Comparison of ENCODE assay signal across 21 cellular contexts in genomic region chr5:177524941-177525655, GRCh38. TPM values are rescaled to one million over a fixed set of nuclear protein-coding genes. Genes with fewer than 3 reads are reported as not detected.
A peak's percentile ranks its signal among the peaks of the same experiment; 100 is the strongest.
DNase-seq lines count a peak whose midpoint lies in the region; ATAC-seq and TF ChIP-seq lines count a peak whose summit lies in the region.
"Had no signal": no experiment of that assay in that cellular context is flagged by ENCODE, and none has a peak within 500 bp of the region (broad histone marks: within the 10 kb centered on the region; RNA-seq: fewer than 3 reads in every experiment).

No MANE protein-coding gene starts in this region.

- H3K9me3 ChIP-seq in RWPE2 (ENCODE audit: severe bottlenecking) (no peaks in the 10 kb centered on the region), prostate gland (no peaks in the 10 kb centered on the region)
- H3K9me3 ChIP-seq: esophagus muscularis mucosa, mucosa of descending colon, pancreas, thoracic aorta had no signal

- 63% methylated on average over 9 of the region's 10 CpGs for WGBS in prostate gland

- H3K4me1 ChIP-seq in RWPE2 (ENCODE audit: insufficient read depth, poor library complexity, severe bottlenecking): no peaks in the 10 kb centered on the region
- no peaks in the 10 kb centered on the region for H3K4me1 ChIP-seq in prostate gland (replicated peaks)
- H3K4me1 ChIP-seq: pancreas had no signal

- intact Hi-C loops in left cardiac atrium (cut with DNase I): no loop called here
- intact Hi-C loops in prostate gland (cut with DNase I): no loop called here

- POLR2A ChIA-PET in activated CD8-positive, alpha-beta T cell treated with anti-CD3 and anti-CD28 coated beads, Interleukin-2, amount 10 ng/mL, durations not matched to agents 7 days and 5 days (lab: Charles Lee): interaction anchor here (0.8 to 1.0 kb wide), 2 partner anchors 14 to 54 kb away, joined by 3 read pairs; no protein-coding TSS in a partner anchor

- no peak overlapping the region for H3K4me3 Mint-ChIP-seq in activated CD8-positive, alpha-beta T cell treated with anti-CD3 and anti-CD28 coated beads, Interleukin-2, amount 10 ng/mL, durations not matched to agents 7 days and 5 days
- H3K4me3 Mint-ChIP-seq: activated CD4-positive, alpha-beta T cell treated with anti-CD3 and anti-CD28 coated beads, Interleukin-2, amount 10 ng/mL, durations not matched to agents 24 days and 14 days; CD4-positive, CD25-positive, alpha-beta regulatory T cell; nephron; stimulated activated naive CD8-positive, alpha-beta T cell treated with anti-CD3 and anti-CD28 coated beads, Interleukin-15, Interleukin-2, amounts not matched to agents 100 ng/mL and 50 ng/mL, for 24 hours had no signal

- peaks cover 29% of the 10 kb centered on the region for H3K36me3 Mint-ChIP-seq in activated CD8-positive, alpha-beta T cell treated with anti-CD3 and anti-CD28 coated beads, Interleukin-2, amount 10 ng/mL, durations not matched to agents 7 days and 5 days (ENCODE audit: low read depth)

- H3K4me1 Mint-ChIP-seq in activated CD8-positive, alpha-beta T cell treated with anti-CD3 and anti-CD28 coated beads, Interleukin-2, amount 10 ng/mL, durations not matched to agents 7 days and 5 days (ENCODE audit: low read depth): peaks cover 18% of the 10 kb centered on the region

- H3K4me3 ChIP-seq in GM12875 (ENCODE audit: low read depth, low read length): no peak overlapping the region
- no peak overlapping the region for H3K4me3 ChIP-seq in RWPE2 (ENCODE audit: severe bottlenecking)
- H3K4me3 ChIP-seq in prostate gland: no peak overlapping the region
- H3K4me3 ChIP-seq: esophagus muscularis mucosa, mucosa of descending colon, pancreas, thoracic aorta had no signal

- ATAC-seq in RWPE2 (ENCODE audit: low read depth) (no peak), left cardiac atrium (peak in 1 of 2 donors; percentile 54), HG03469 (IDR thresholded peaks at IDR 0.05; ENCODE audit: unreplicated experiment) (no peak)
- ATAC-seq in activated CD8-positive, alpha-beta T cell treated with anti-CD3 and anti-CD28 coated beads, Interleukin-2, amount 10 ng/mL, durations not matched to agents 7 days and 5 days: no peak
- ATAC-seq: mucosa of descending colon, pancreas had no signal

- peak; percentile 55 for DNase-seq in RWPE2 (ENCODE audit: low spot score)
- DNase-seq in left cardiac atrium: peak; percentile 12
- DNase-seq in prostate gland (ENCODE audit: low spot score): peak; percentile 62
- no peak for DNase-seq in NCI-H2196 (lab: John Stamatoyannopoulos, UW; ENCODE audit: unreplicated experiment)
- no peak for DNase-seq in activated CD8-positive, alpha-beta T cell treated with anti-CD3 and anti-CD28 coated beads, Interleukin-2, amount 10 ng/mL, durations not matched to agents 7 days and 5 days
- no peak for DNase-seq in HT-29 (ENCODE audit: low spot score)
- DNase-seq: activated CD4-positive, alpha-beta T cell treated with anti-CD3 and anti-CD28 coated beads, Interleukin-2, amount 10 ng/mL, durations not matched to agents 24 days and 14 days; activated naive CD4-positive, alpha-beta T cell treated with anti-CD3 and anti-CD28 coated beads, Interleukin-2, amount 50 U/mL, for 16 hours; CD4-positive, CD25-positive, alpha-beta regulatory T cell; cortex of kidney; mucosa of descending colon; NCI-H1436 treated with DMSO at 0.1 percent for 48 hours; NCI-H2107; WERI-Rb-1 had no signal

- H3K27ac Mint-ChIP-seq in activated CD8-positive, alpha-beta T cell treated with anti-CD3 and anti-CD28 coated beads, Interleukin-2, amount 10 ng/mL, durations not matched to agents 7 days and 5 days: no peak overlapping the region
- H3K27ac Mint-ChIP-seq: activated CD4-positive, alpha-beta T cell treated with anti-CD3 and anti-CD28 coated beads, Interleukin-2, amount 10 ng/mL, durations not matched to agents 24 days and 14 days; CD4-positive, CD25-positive, alpha-beta regulatory T cell; nephron had no signal

- no peaks in the 10 kb centered on the region for H3K27me3 Mint-ChIP-seq in activated CD8-positive, alpha-beta T cell treated with anti-CD3 and anti-CD28 coated beads, Interleukin-2, amount 10 ng/mL, durations not matched to agents 7 days and 5 days (ENCODE audit: low read depth)
- H3K27me3 Mint-ChIP-seq: activated CD4-positive, alpha-beta T cell treated with anti-CD3 and anti-CD28 coated beads, Interleukin-2, amount 10 ng/mL, durations not matched to agents 24 days and 14 days; CD4-positive, CD25-positive, alpha-beta regulatory T cell; stimulated activated naive CD8-positive, alpha-beta T cell treated with anti-CD3 and anti-CD28 coated beads, Interleukin-15, Interleukin-2, amounts not matched to agents 100 ng/mL and 50 ng/mL, for 24 hours had no signal

- H3K27ac ChIP-seq in RWPE2 (ENCODE audit: poor library complexity, severe bottlenecking): no peak overlapping the region
- H3K27ac ChIP-seq in prostate gland: peak overlapping the region in 1 of 2 donors; percentile 17
- H3K27ac ChIP-seq: esophagus muscularis mucosa, pancreas, thoracic aorta, WERI-Rb-1 had no signal

- CTCF ChIA-PET in activated CD8-positive, alpha-beta T cell treated with anti-CD3 and anti-CD28 coated beads, Interleukin-2, amount 10 ng/mL, durations not matched to agents 7 days and 5 days (lab: Charles Lee): interaction anchor here (1.2 to 2.0 kb wide), 2 partner anchors 9 to 23 kb away, joined by 3 to 6 read pairs; no protein-coding TSS in a partner anchor

- TF ChIP-seq POLR2A in prostate gland (IDR thresholded peaks at IDR 0.05): no peak

- peaks cover 80% of the 10 kb centered on the region for H3K36me3 ChIP-seq in RWPE2 (ENCODE audit: low read depth)
- peaks cover 8 to 40% of the 10 kb centered on the region in 2 donors for H3K36me3 ChIP-seq in prostate gland

- no peaks in the 10 kb centered on the region for H3K9me3 Mint-ChIP-seq in activated CD8-positive, alpha-beta T cell treated with anti-CD3 and anti-CD28 coated beads, Interleukin-2, amount 10 ng/mL, durations not matched to agents 7 days and 5 days (ENCODE audit: insufficient read depth)
- H3K9me3 Mint-ChIP-seq: activated CD4-positive, alpha-beta T cell treated with anti-CD3 and anti-CD28 coated beads, Interleukin-2, amount 10 ng/mL, durations not matched to agents 24 days and 14 days; CD4-positive, CD25-positive, alpha-beta regulatory T cell; nephron; stimulated activated naive CD8-positive, alpha-beta T cell treated with anti-CD3 and anti-CD28 coated beads, Interleukin-15, Interleukin-2, amounts not matched to agents 100 ng/mL and 50 ng/mL, for 24 hours had no signal

- H3K27me3 ChIP-seq in RWPE2 (ENCODE audit: insufficient read depth, poor library complexity, severe bottlenecking): no peaks in the 10 kb centered on the region
- H3K27me3 ChIP-seq in prostate gland (replicated peaks; ENCODE audit: insufficient read depth): no peaks in the 10 kb centered on the region
- H3K27me3 ChIP-seq: esophagus muscularis mucosa, pancreas had no signal

- TF ChIP-seq CTCF in GM12875 (IDR thresholded peaks at IDR 0.05; ENCODE audit: borderline replicate concordance, insufficient read depth, low read depth, low read length) (0 out of 2 replicates have a peak, but pooled peaks have one; percentile 1), RWPE2 (IDR thresholded peaks at IDR 0.05; ENCODE audit: poor library complexity, severe bottlenecking) (no peak), prostate gland (IDR thresholded peaks at IDR 0.05) (no peak)

RNA-seq across cellular contexts. Expression of gene DDX41, which starts 8.3 kb away (rescaled TPM):
- total RNA-seq in left cardiac atrium (10 to 100 TPM; 33.1 to 53.5 TPM), prostate gland (100 to 1,000 TPM; 126 to 139 TPM)
- total RNA-seq in activated CD8-positive, alpha-beta T cell treated with anti-CD3 and anti-CD28 coated beads, Interleukin-2, amount 10 ng/mL, durations not matched to agents 7 days and 5 days: 100 to 1,000 TPM; 135 to 149 TPM
- 240 and 269 TPM in 2 replicates for total RNA-seq in HT-29 (2014; rRNA removed; shearing (Covaris generic))

RNA-seq across cellular contexts. Expression of gene DOK3, which starts 15.5 kb away (rescaled TPM):
- 1 to 10 TPM; 5.3 to 9.0 TPM for total RNA-seq in left cardiac atrium
- total RNA-seq in prostate gland: 10 to 100 TPM in 1 of 2 donors, 1 to 10 TPM in 1; 5.0 to 10.4 TPM
- total RNA-seq in activated CD8-positive, alpha-beta T cell treated with anti-CD3 and anti-CD28 coated beads, Interleukin-2, amount 10 ng/mL, durations not matched to agents 7 days and 5 days: 1 to 10 TPM; 7.3 to 7.8 TPM
- 1.6 and 1.9 TPM in 2 replicates for total RNA-seq in HT-29 (2014; rRNA removed; shearing (Covaris generic))

RNA-seq across cellular contexts. Expression of gene PDLIM7, which starts 27.7 kb away (rescaled TPM):
- total RNA-seq in left cardiac atrium: 10 to 100 TPM; 50.5 to 94.5 TPM
- 100 to 1,000 TPM; 155 to 235 TPM for total RNA-seq in prostate gland
- 10 to 100 TPM; 62.5 to 67.3 TPM for total RNA-seq in activated CD8-positive, alpha-beta T cell treated with anti-CD3 and anti-CD28 coated beads, Interleukin-2, amount 10 ng/mL, durations not matched to agents 7 days and 5 days
- 32.2 and 34.7 TPM in 2 replicates for total RNA-seq in HT-29 (2014; rRNA removed; shearing (Covaris generic))

RNA-seq across cellular contexts. Expression of gene FAM193B, which starts 29.3 kb away (rescaled TPM):
- total RNA-seq in left cardiac atrium: 10 to 100 TPM; 26.1 to 30.1 TPM
- 100 to 1,000 TPM in 1 of 2 donors, 10 to 100 TPM in 1; 59.6 to 112 TPM for total RNA-seq in prostate gland
- 100 to 1,000 TPM in 1 of 2 experiments, 10 to 100 TPM in 1; 95.8 to 105 TPM for total RNA-seq in activated CD8-positive, alpha-beta T cell treated with anti-CD3 and anti-CD28 coated beads, Interleukin-2, amount 10 ng/mL, durations not matched to agents 7 days and 5 days
- total RNA-seq in HT-29 (2014; rRNA removed; shearing (Covaris generic)): 32.8 and 61.4 TPM in 2 replicates

RNA-seq across cellular contexts. Expression of gene DBN1, which starts 51.7 kb away (rescaled TPM):
- total RNA-seq in left cardiac atrium: 10 to 100 TPM; 30.2 to 55.1 TPM
- total RNA-seq in prostate gland: 10 to 100 TPM; 33.1 to 65.1 TPM
- total RNA-seq in activated CD8-positive, alpha-beta T cell treated with anti-CD3 and anti-CD28 coated beads, Interleukin-2, amount 10 ng/mL, durations not matched to agents 7 days and 5 days: 100 to 1,000 TPM in 1 of 2 experiments, 10 to 100 TPM in 1; 92.9 to 104 TPM
- 11.3 and 12.9 TPM in 2 replicates for total RNA-seq in HT-29 (2014; rRNA removed; shearing (Covaris generic))

Comparison
In these comparisons a context has a peak if more than half of its experiments do, and no peak if none do; other contexts are left out.
1. DNase-seq: peak in RWPE2 (single experiment), left cardiac atrium (single experiment) and prostate gland (single experiment); none in NCI-H2196 (single experiment), activated CD8-positive, alpha-beta T cell treated with anti-CD3 and anti-CD28 coated beads, Interleukin-2, amount 10 ng/mL, durations not matched to agents 7 days and 5 days (single experiment) and HT-29 (single experiment).